15 cellular contexts compared by ENCODE assay signal in the genomic region with DNA sequence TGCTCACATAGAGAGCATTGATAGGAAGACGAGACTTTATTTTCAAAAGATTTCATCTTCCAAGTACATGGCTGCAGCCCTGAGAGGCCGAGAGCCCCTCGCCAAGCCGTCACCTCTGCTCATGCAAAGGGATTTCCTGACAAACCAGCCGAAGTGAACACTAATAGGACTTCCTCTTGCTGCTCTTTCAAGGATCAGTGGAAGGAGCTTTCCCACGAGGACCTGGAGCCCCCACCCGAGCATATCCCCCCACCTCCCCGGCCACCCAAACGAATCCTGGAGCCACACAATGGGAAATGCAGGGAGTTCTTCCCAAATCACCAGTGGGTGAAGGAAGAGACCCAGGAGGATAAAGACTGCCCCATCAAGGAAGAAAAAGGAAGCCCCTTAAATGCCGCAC.
"Had no signal": no experiment of that assay in that cellular context is flagged by ENCODE, and none has a peak within 500 bp of the region (broad histone marks: within the 10 kb centered on the region; RNA-seq: fewer than 3 reads in every experiment).

No MANE protein-coding gene starts in this region.

- H3K27ac Mint-ChIP-seq: activated CD8-positive, alpha-beta T cell treated with anti-CD3 and anti-CD28 coated beads for 36 hours; activated naive CD8-positive, alpha-beta T cell treated with anti-CD3 and anti-CD28 coated beads, Interleukin-2, amount 50 U/mL, for 24 hours; activated T-cell treated with anti-CD3 and anti-CD28 coated beads, Interleukin-2, amount 50 U/mL, for 72 hours; dendritic cell treated with granulocyte-macrophage colony-stimulating factor and Interleukin-4, amounts not matched to agents 40 ng/mL and 50 ng/mL, for 4 days had no signal

- H3K27me3 Mint-ChIP-seq: activated CD8-positive, alpha-beta T cell treated with anti-CD3 and anti-CD28 coated beads for 36 hours; activated naive CD8-positive, alpha-beta T cell treated with anti-CD3 and anti-CD28 coated beads, Interleukin-2, amount 50 U/mL, for 24 hours; dendritic cell treated with granulocyte-macrophage colony-stimulating factor and Interleukin-4, amounts not matched to agents 40 ng/mL and 50 ng/mL, for 4 days; naive thymus-derived CD8-positive, alpha-beta T cell; T-cell had no signal

- H3K9me3 Mint-ChIP-seq: activated CD8-positive, alpha-beta T cell treated with anti-CD3 and anti-CD28 coated beads for 36 hours; activated naive CD8-positive, alpha-beta T cell treated with anti-CD3 and anti-CD28 coated beads, Interleukin-2, amount 50 U/mL, for 24 hours; activated T-cell treated with anti-CD3 and anti-CD28 coated beads, Interleukin-2, amount 50 U/mL, for 72 hours; dendritic cell treated with granulocyte-macrophage colony-stimulating factor and Interleukin-4, amounts not matched to agents 40 ng/mL and 50 ng/mL, for 4 days; naive thymus-derived CD8-positive, alpha-beta T cell; T-cell had no signal

- H3K27ac ChIP-seq: neutrophil, testis, upper lobe of left lung had no signal

- H3K9me3 ChIP-seq: mucosa of descending colon, neutrophil, SK-N-SH, stomach, testis, upper lobe of left lung had no signal

- H3K4me3 Mint-ChIP-seq: activated CD8-positive, alpha-beta T cell treated with anti-CD3 and anti-CD28 coated beads for 36 hours; activated naive CD8-positive, alpha-beta T cell treated with anti-CD3 and anti-CD28 coated beads, Interleukin-2, amount 50 U/mL, for 24 hours; activated T-cell treated with anti-CD3 and anti-CD28 coated beads, Interleukin-2, amount 50 U/mL, for 72 hours; dendritic cell treated with granulocyte-macrophage colony-stimulating factor and Interleukin-4, amounts not matched to agents 40 ng/mL and 50 ng/mL, for 4 days; naive thymus-derived CD8-positive, alpha-beta T cell; T-cell had no signal

- H3K4me3 ChIP-seq: mucosa of descending colon, stomach, testis, upper lobe of left lung had no signal

- H3K4me1 Mint-ChIP-seq: activated naive CD8-positive, alpha-beta T cell treated with anti-CD3 and anti-CD28 coated beads, Interleukin-2, amount 50 U/mL, for 24 hours had no signal

- H3K4me1 ChIP-seq: testis had no signal

- H3K27me3 ChIP-seq: neutrophil, stomach, testis, upper lobe of left lung had no signal

- DNase-seq: activated CD4-positive, alpha-beta T cell treated with anti-CD3 and anti-CD28 coated beads for 1 hour; cerebellar nuclear complex; foreskin melanocyte; upper lobe of left lung had no signal
